In genomic region chr16:57606847-57607501, GRCh38 we compare ENCODE assay signal across 13 cellular contexts. TPM values are rescaled to one million over a fixed set of nuclear protein-coding genes. Genes with fewer than 3 reads are reported as not detected.
A peak's percentile ranks its signal among the peaks of the same experiment; 100 is the strongest.
DNase-seq lines count a peak whose midpoint lies in the region; ATAC-seq and TF ChIP-seq lines count a peak whose summit lies in the region.
"Had no signal": no experiment of that assay in that cellular context is flagged by ENCODE, and none has a peak within 500 bp of the region (broad histone marks: within the 10 kb centered on the region; RNA-seq: fewer than 3 reads in every experiment).

No MANE protein-coding gene starts in this region.

- peaks cover 3 to 21% of the 10 kb centered on the region in 2 experiments; a peak in 2 of 4 replicates for H3K4me1 ChIP-seq in SK-N-SH (ENCODE audit: control insufficient read depth in 1 of 2, insufficient read depth in 2 of 2, low read depth in 1 of 2, low read length in 1 of 2)
- peaks cover 3% of the 10 kb centered on the region for H3K4me1 ChIP-seq in endodermal cell (ENCODE audit: control insufficient read depth, insufficient read depth, low read length)
- peaks cover 0 to 4% of the 10 kb centered on the region in 2 experiments for H3K4me1 ChIP-seq in trophoblast cell (ENCODE audit: control insufficient read depth in 1 of 2, insufficient read depth in 2 of 2, low read length in 2 of 2)
- H3K4me1 ChIP-seq: prostate gland had no signal

- no peaks in the 10 kb centered on the region for H3K27me3 ChIP-seq in SK-N-SH (ENCODE audit: insufficient read depth)
- no peaks in the 10 kb centered on the region for H3K27me3 ChIP-seq in endodermal cell (ENCODE audit: control insufficient read depth, insufficient read depth, low read length, poor library complexity, severe bottlenecking)
- no peaks in the 10 kb centered on the region for H3K27me3 ChIP-seq in trophoblast cell (ENCODE audit: insufficient read depth, low read length)
- H3K27me3 ChIP-seq: suprapubic skin had no signal

- no peaks in the 10 kb centered on the region for H3K9me3 Mint-ChIP-seq in endodermal cell

- no peak overlapping the region for H3K14ac ChIP-seq in trophoblast cell (ENCODE audit: low read length)

- peaks cover 7% of the 10 kb centered on the region for H3K4me1 Mint-ChIP-seq in endodermal cell

- H3K23ac ChIP-seq in trophoblast cell (ENCODE audit: low read length), result no peak overlapping the region

- CTCF ChIA-PET in SK-N-SH (lab: Yijun Ruan, JAX), result interaction anchor here (1.0 to 3.5 kb wide), 4 partner anchors 16 to 41 kb away, joined by 4 to 18 read pairs (median 9); no protein-coding TSS in a partner anchor

- TF ChIP-seq RAD21 in SK-N-SH (IDR thresholded peaks at IDR 0.05; ENCODE audit: low read length), result no peak

- TF ChIP-seq CTCF in SK-N-SH (IDR thresholded peaks at IDR 0.05) (no peak), endodermal cell (conservative IDR thresholded peaks at IDR 0.05) (no peak)

- H3K27me3 Mint-ChIP-seq in endodermal cell (ENCODE audit: insufficient read depth), result peaks cover under 1% of the 10 kb centered on the region

- no peaks in the 10 kb centered on the region for H3F3A ChIP-seq in SK-N-SH (replicated peaks; ENCODE audit: insufficient read depth)

- H4K20me1 ChIP-seq in SK-N-SH (ENCODE audit: insufficient read depth), result no peaks in the 10 kb centered on the region

- no peaks in the 10 kb centered on the region for H3K79me2 ChIP-seq in SK-N-SH (ENCODE audit: insufficient read depth)
- H3K79me2 ChIP-seq in trophoblast cell (ENCODE audit: control insufficient read depth, insufficient read depth, low read length, poor library complexity), result no peaks in the 10 kb centered on the region

- H3K27ac ChIP-seq in SK-N-SH (ENCODE audit: low read depth in 2 of 2, low read length in 1 of 2) (peak overlapping the region in 1 of 2 experiments; percentile 53; a peak in 2 of 4 replicates), endodermal cell (ENCODE audit: low read depth, low read length) (no peak overlapping the region), trophoblast cell (ENCODE audit: low read depth, low read length) (no peak overlapping the region)
- H3K27ac ChIP-seq: coronary artery, prostate gland, RWPE1, suprapubic skin had no signal

- TF ChIP-seq EP300 in SK-N-SH (IDR thresholded peaks at IDR 0.05; ENCODE audit: borderline replicate concordance in 1 of 2, low read depth in 1 of 2, low read length in 1 of 2), result no peak

- H3K36me3 ChIP-seq in SK-N-SH (replicated peaks in 1 of 2; ENCODE audit: control insufficient read depth in 1 of 2, insufficient read depth in 2 of 2, low read length in 1 of 2), result no peaks in the 10 kb centered on the region
- H3K36me3 ChIP-seq in endodermal cell (ENCODE audit: control insufficient read depth, insufficient read depth, low read length), result no peaks in the 10 kb centered on the region
- H3K36me3 ChIP-seq in trophoblast cell (ENCODE audit: control insufficient read depth in 1 of 2, insufficient read depth in 2 of 2, low read length in 2 of 2), result no peaks in the 10 kb centered on the region
- H3K36me3 ChIP-seq: prostate gland, suprapubic skin had no signal

- ATAC-seq in SK-N-SH treated with all-trans-retinoic acid at 6 μM for 48 hours (no peak), GM18498 (IDR thresholded peaks at IDR 0.05; ENCODE audit: unreplicated experiment) (no peak), GM18867 (IDR thresholded peaks at IDR 0.05; ENCODE audit: unreplicated experiment) (no peak)

- H3K4me3 ChIP-seq in SK-N-SH (ENCODE audit: low read depth in 2 of 2, low read length in 1 of 2) (no peak overlapping the region), endodermal cell (ENCODE audit: low read length) (no peak overlapping the region), trophoblast cell (ENCODE audit: low read depth, low read length) (no peak overlapping the region)
- H3K4me3 ChIP-seq: coronary artery, prostate gland, suprapubic skin had no signal

- H3K4me2 ChIP-seq in SK-N-SH (no peak overlapping the region), trophoblast cell (ENCODE audit: low read length) (no peak overlapping the region)

- no peak overlapping the region for H4K91ac ChIP-seq in trophoblast cell (ENCODE audit: low read depth, low read length)

- no peak overlapping the region for H2BK12ac ChIP-seq in trophoblast cell (ENCODE audit: low read length)

- H3K9me3 ChIP-seq in SK-N-SH (no peaks in the 10 kb centered on the region), endodermal cell (ENCODE audit: control insufficient read depth, low read length) (no peaks in the 10 kb centered on the region), trophoblast cell (ENCODE audit: insufficient read depth, low read depth, low read length) (no peaks in the 10 kb centered on the region)
- H3K9me3 ChIP-seq: prostate gland, suprapubic skin had no signal

- no peak overlapping the region for H3K4ac ChIP-seq in trophoblast cell (ENCODE audit: low read depth, low read length)

- H3K9ac ChIP-seq in SK-N-SH (no peak overlapping the region), endodermal cell (ENCODE audit: extremely low read depth, low read length, poor library complexity, severe bottlenecking) (no peak overlapping the region), trophoblast cell (ENCODE audit: low read length) (no peak overlapping the region)

- H2BK5ac ChIP-seq in trophoblast cell (ENCODE audit: low read depth, low read length, poor library complexity), result no peak overlapping the region

- no peak overlapping the region for H4K8ac ChIP-seq in trophoblast cell (ENCODE audit: low read depth, low read length)

- POLR2A ChIA-PET in SK-N-SH (lab: Yijun Ruan, JAX), result no interaction called here

- no peak overlapping the region for H3K27ac Mint-ChIP-seq in endodermal cell

- no peaks in the 10 kb centered on the region for H3K9me2 ChIP-seq in SK-N-SH

- H2AFZ ChIP-seq in SK-N-SH (ENCODE audit: low read depth), result no peak overlapping the region
- no peak overlapping the region for H2AFZ ChIP-seq in trophoblast cell (ENCODE audit: insufficient read depth, low read length, poor library complexity)

- 95% methylated on average over 5 of the region's 11 CpGs for WGBS in SK-N-SH (ENCODE audit: low lambda C conversion rate)
- 76 to 80% methylated on average over 6 to 11 of the region's 11 CpGs for WGBS in endodermal cell (ENCODE audit: insufficient coverage in 1 of 2, insufficient read length in 1 of 2), 2 experiments
- no CpG with 5 or more reads among the region's 11 CpGs for WGBS in trophoblast cell (ENCODE audit: extremely low coverage, insufficient coverage, insufficient read length)

- no peak overlapping the region for H4K12ac ChIP-seq in trophoblast cell (ENCODE audit: low read depth, low read length)

- no peak overlapping the region for H2AK5ac ChIP-seq in trophoblast cell (ENCODE audit: low read length)

- H2BK120ac ChIP-seq in trophoblast cell (ENCODE audit: insufficient read depth, low read length, poor library complexity), result peak overlapping the region; percentile 30

- H3K4me3 Mint-ChIP-seq in endodermal cell, result no peak overlapping the region

- H3K18ac ChIP-seq in trophoblast cell (ENCODE audit: low read length), result no peak overlapping the region

- H3K79me1 ChIP-seq in trophoblast cell (ENCODE audit: low read length), result no peaks in the 10 kb centered on the region

- no peaks in the 10 kb centered on the region for H3K36me3 Mint-ChIP-seq in endodermal cell (ENCODE audit: low read depth)

- peak; percentile 56 for DNase-seq in SK-N-SH
- DNase-seq in NCI-H146 treated with DMSO at 0.1 percent for 48 hours (lab: John Stamatoyannopoulos, UW; ENCODE audit: unreplicated experiment), result peak; percentile 90
- peak; percentile 39 for DNase-seq in endodermal cell
- DNase-seq in trophoblast cell, result peak; percentile 97
- DNase-seq in stimulated activated CD4-positive, alpha-beta T cell treated with anti-CD3 and anti-CD28 coated beads, Interleukin-15, amount 100 ng/mL, for 24 hours, result no peak
- DNase-seq: EL had no signal

TF ChIP-seq in SK-N-SH, 30 proteins besides CTCF, POLR2A, EP300 and RAD21 (continues in another document):
- TF ChIP-seq NRF1 (IDR thresholded peaks at IDR 0.05; ENCODE audit: low read depth, low read length) (no peak), NFIC (IDR thresholded peaks at IDR 0.05; ENCODE audit: borderline replicate concordance) (no peak), IRF3 (IDR thresholded peaks at IDR 0.05; ENCODE audit: low read depth, low read length) (no peak), RCOR1 (IDR thresholded peaks at IDR 0.05; ENCODE audit: low read length) (no peak; the same call in 1 of the 2 replicates), ELF1 (IDR thresholded peaks at IDR 0.05) (no peak), CHD2 (IDR thresholded peaks at IDR 0.05; ENCODE audit: low read length, partially characterized antibody) (no peak)

TF ChIP-seq in SK-N-SH treated with all-trans-retinoic acid at 6 μM for 48 hours, 23 proteins besides CTCF, POLR2A, EP300 and RAD21 (continues in another document):
- TF ChIP-seq PPARA (CRISPR knock-in tag; IDR thresholded peaks at IDR 0.05; ENCODE audit: borderline replicate concordance), result no peak
- no peak for TF ChIP-seq ZFP30 (CRISPR knock-in tag; IDR thresholded peaks at IDR 0.05)
- TF ChIP-seq ZC3H10 (CRISPR knock-in tag; IDR thresholded peaks at IDR 0.05), result no peak
- TF ChIP-seq PATZ1 (CRISPR knock-in tag; IDR thresholded peaks at IDR 0.05; ENCODE audit: borderline replicate concordance), result no peak

RNA-seq across cellular contexts. Expression of gene ADGRG1, which starts 21.5 kb away (rescaled TPM):
- 2.6 and 7.4 TPM in 2 replicates for polyA plus RNA-seq in SK-N-SH (2012; rRNA removed)
- polyA plus RNA-seq in SK-N-SH (2012; cell fraction: cytosol; rRNA removed), result 3.1 and 4.6 TPM in 2 replicates
- 8.1 and 10.9 TPM in 2 replicates for polyA plus RNA-seq in SK-N-SH (2012; cell fraction: nucleus; rRNA removed)
- total RNA-seq in endodermal cell, result under 1 TPM; 0.64 TPM
- 122 TPM for polyA plus RNA-seq in endodermal cell (2013, experiment 1 of 2)
- 97.9 TPM for polyA plus RNA-seq in endodermal cell (2013, experiment 2 of 2)
- 242 and 265 TPM in 2 replicates for polyA plus RNA-seq in trophoblast cell (2013)
